Comparison of ENCODE assay signal across 9 cellular contexts in the genomic region with DNA sequence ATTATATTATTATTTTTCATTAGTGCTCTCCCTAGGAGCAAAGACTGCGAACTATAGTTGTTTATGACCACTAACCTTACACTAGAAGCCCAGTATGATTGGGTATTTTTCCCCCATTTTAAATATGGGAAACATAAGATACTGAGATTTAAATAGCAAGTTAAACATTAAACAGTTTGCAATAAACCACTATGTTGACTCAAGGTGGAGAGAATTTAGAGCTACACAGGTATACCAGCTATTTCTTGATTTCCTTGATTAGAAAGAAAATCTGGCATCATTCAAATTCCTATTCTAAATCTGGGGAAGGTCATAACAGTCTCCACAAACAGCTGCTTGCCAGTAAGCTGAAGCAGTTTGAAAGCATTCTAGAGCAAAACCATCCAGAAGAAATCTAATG.
"Had no signal": no experiment of that assay in that cellular context is flagged by ENCODE, and none has a peak within 500 bp of the region (broad histone marks: within the 10 kb centered on the region; RNA-seq: fewer than 3 reads in every experiment).

No MANE protein-coding gene starts in this region.

- DNase-seq: GM23248, GOT3, H7, H9, HCEC 1CT, HFFc6 had no signal

- ATAC-seq: GM23338, HCT116 had no signal

- H3K36me3 ChIP-seq: HAP-1 had no signal

- H3K27ac ChIP-seq: GM23248 had no signal

- H3K9me3 ChIP-seq: HAP-1 had no signal

- H3K4me3 ChIP-seq: GM23248, GM23338, HAP-1 had no signal
